Comparison of ENCODE assay signal across 8 cellular contexts in the genomic region with DNA sequence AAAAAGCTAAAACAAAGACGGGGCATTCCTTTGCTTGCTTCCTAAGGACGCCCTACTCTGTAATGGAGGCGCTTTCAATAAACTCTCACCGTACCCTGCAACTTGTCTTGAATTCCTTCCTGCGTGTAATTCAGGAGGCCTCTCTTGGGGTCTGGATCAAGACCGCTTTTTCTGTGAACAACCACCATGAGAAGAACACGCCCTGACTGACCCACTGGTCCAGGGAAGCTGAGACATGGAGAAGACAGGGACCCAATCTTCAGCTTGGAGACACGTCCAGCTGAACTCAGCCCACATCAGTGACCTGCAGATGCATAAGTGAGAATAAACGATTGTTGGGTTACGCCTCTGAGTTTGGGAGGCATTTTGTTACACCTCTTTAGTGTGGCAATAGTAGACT. TPM values are rescaled to one million over a fixed set of nuclear protein-coding genes. Genes with fewer than 3 reads are reported as not detected.
DNase-seq lines count a peak whose midpoint lies in the region; ATAC-seq and TF ChIP-seq lines count a peak whose summit lies in the region.

No MANE protein-coding gene starts in this region.

- peaks cover 6 to 14% of the 10 kb centered on the region in 2 donors for H3K4me1 ChIP-seq in left lung
- no peaks in the 10 kb centered on the region for H3K4me1 ChIP-seq in testis

- no peaks in the 10 kb centered on the region for H3K36me3 Mint-ChIP-seq in activated T-cell treated with anti-CD3 and anti-CD28 coated beads, Interleukin-2, amount 50 U/mL, for 4 hours (ENCODE audit: insufficient read depth)
- H3K36me3 Mint-ChIP-seq in activated CD8-positive, alpha-beta T cell treated with anti-CD3 and anti-CD28 coated beads, Interleukin-2, amount 10 ng/mL, durations not matched to agents 7 days and 5 days (ENCODE audit: low read depth): peaks cover 4% of the 10 kb centered on the region

- CTCF ChIA-PET in activated CD8-positive, alpha-beta T cell treated with anti-CD3 and anti-CD28 coated beads, Interleukin-2, amount 10 ng/mL, durations not matched to agents 7 days and 5 days (lab: Charles Lee): interaction anchor here (0.9 to 1.8 kb wide), 8 partner anchors 8 to 506 kb away, joined by 3 to 4 read pairs (median 3); a partner anchor contains a TSS

- intact Hi-C loops in left lung (cut with DNase I): no loop called here
- intact Hi-C loops in testis (cut with DNase I; ENCODE audit: low total_unique reads): no loop called here

- H3K27ac ChIP-seq in left lung: no peak overlapping the region
- no peak overlapping the region for H3K27ac ChIP-seq in testis

- H3K36me3 ChIP-seq in left lung (no peaks in the 10 kb centered on the region), testis (ENCODE audit: low read depth, missing control alignments) (no peaks in the 10 kb centered on the region)

- TF ChIP-seq CTCF in left lung (IDR thresholded peaks at IDR 0.05) (no peak), testis (IDR thresholded peaks at IDR 0.05) (no peak)

- H3K9me3 Mint-ChIP-seq in activated T-cell treated with anti-CD3 and anti-CD28 coated beads, Interleukin-2, amount 50 U/mL, for 4 hours: no peaks in the 10 kb centered on the region
- H3K9me3 Mint-ChIP-seq in activated CD8-positive, alpha-beta T cell treated with anti-CD3 and anti-CD28 coated beads, Interleukin-2, amount 10 ng/mL, durations not matched to agents 7 days and 5 days (ENCODE audit: insufficient read depth): no peaks in the 10 kb centered on the region

- no peaks in the 10 kb centered on the region for H3K27me3 ChIP-seq in left lung
- H3K27me3 ChIP-seq in testis: no peaks in the 10 kb centered on the region

- H3K9me3 ChIP-seq in left lung: no peaks in the 10 kb centered on the region
- no peaks in the 10 kb centered on the region for H3K9me3 ChIP-seq in testis

- 63 to 75% methylated on average over 10 of the region's 10 CpGs for WGBS in testis, 2 donors

- H3K4me3 Mint-ChIP-seq in activated T-cell treated with anti-CD3 and anti-CD28 coated beads, Interleukin-2, amount 50 U/mL, for 4 hours: peak overlapping the region; percentile 97
- H3K4me3 Mint-ChIP-seq in activated CD8-positive, alpha-beta T cell treated with anti-CD3 and anti-CD28 coated beads, Interleukin-2, amount 10 ng/mL, durations not matched to agents 7 days and 5 days: peak overlapping the region; percentile 98

- H3K4me3 ChIP-seq in left lung: peak overlapping the region; percentile 42 to 65
- H3K4me3 ChIP-seq in testis: peak overlapping the region; percentile 68 to 70

- POLR2A ChIA-PET in activated CD8-positive, alpha-beta T cell treated with anti-CD3 and anti-CD28 coated beads, Interleukin-2, amount 10 ng/mL, durations not matched to agents 7 days and 5 days (lab: Charles Lee): interaction anchor here (1.5 to 2.7 kb wide), 2 partner anchors 8 to 203 kb away, joined by 3 to 16 read pairs; a partner anchor contains a TSS

- peaks cover 18% of the 10 kb centered on the region for H3K4me1 Mint-ChIP-seq in activated T-cell treated with anti-CD3 and anti-CD28 coated beads, Interleukin-2, amount 50 U/mL, for 4 hours (ENCODE audit: low read depth)
- H3K4me1 Mint-ChIP-seq in activated CD8-positive, alpha-beta T cell treated with anti-CD3 and anti-CD28 coated beads, Interleukin-2, amount 10 ng/mL, durations not matched to agents 7 days and 5 days (ENCODE audit: low read depth): peaks cover 20% of the 10 kb centered on the region

- TF ChIP-seq POLR2A in testis (IDR thresholded peaks at IDR 0.05): no peak

- DNase-seq in activated T-cell treated with anti-CD3 and anti-CD28 coated beads, Interleukin-2, amount 50 U/mL, for 4 hours: no peak
- DNase-seq in activated T-cell treated with anti-CD3 and anti-CD28 coated beads for 4 hours: no peak
- DNase-seq in activated CD8-positive, alpha-beta T cell treated with anti-CD3 and anti-CD28 coated beads, Interleukin-2, amount 10 ng/mL, durations not matched to agents 7 days and 5 days: no peak
- DNase-seq in left lung: no peak
- no peak for DNase-seq in testis
- DNase-seq in SKM-1 treated with dmso at 0.1 percent for 144 hours (lab: John Stamatoyannopoulos, UW; ENCODE audit: unreplicated experiment): no peak
- DNase-seq in GM03348 (ENCODE audit: low spot score): no peak
- DNase-seq in NCI-H2081 treated with DMSO at 0.1 percent for 48 hours (lab: John Stamatoyannopoulos, UW): no peak

- no peak for ATAC-seq in activated T-cell treated with anti-CD3 and anti-CD28 coated beads, Interleukin-2, amount 50 U/mL, for 4 hours
- no peak for ATAC-seq in activated CD8-positive, alpha-beta T cell treated with anti-CD3 and anti-CD28 coated beads, Interleukin-2, amount 10 ng/mL, durations not matched to agents 7 days and 5 days
- no peak for ATAC-seq in left lung

- H3K27me3 Mint-ChIP-seq in activated T-cell treated with anti-CD3 and anti-CD28 coated beads, Interleukin-2, amount 50 U/mL, for 4 hours (ENCODE audit: low read depth): no peaks in the 10 kb centered on the region
- no peaks in the 10 kb centered on the region for H3K27me3 Mint-ChIP-seq in activated CD8-positive, alpha-beta T cell treated with anti-CD3 and anti-CD28 coated beads, Interleukin-2, amount 10 ng/mL, durations not matched to agents 7 days and 5 days (ENCODE audit: low read depth)

- H3K27ac Mint-ChIP-seq in activated CD8-positive, alpha-beta T cell treated with anti-CD3 and anti-CD28 coated beads, Interleukin-2, amount 10 ng/mL, durations not matched to agents 7 days and 5 days: peak overlapping the region; percentile 96

RNA-seq across cellular contexts. Expression of a gene that starts 7.8 kb away (rescaled TPM):
- total RNA-seq in activated T-cell treated with anti-CD3 and anti-CD28 coated beads, Interleukin-2, amount 50 U/mL, for 4 hours: 100 to 1,000 TPM; 142 to 152 (median 151) TPM
- total RNA-seq in activated CD8-positive, alpha-beta T cell treated with anti-CD3 and anti-CD28 coated beads, Interleukin-2, amount 10 ng/mL, durations not matched to agents 7 days and 5 days: 10 to 100 TPM; 87.1 to 89.1 TPM
- total RNA-seq in left lung (100 to 1,000 TPM in 1 of 2 donors, 10 to 100 TPM in 1; 87.0 to 124 TPM), testis (10 to 100 TPM; 86.3 to 86.9 TPM)
- 57.9 TPM for polyA plus RNA-seq in testis (ENCODE audit: insufficient read depth, low read depth, low replicate concordance)

RNA-seq across cellular contexts. Expression of a gene that starts 42.9 kb away (rescaled TPM):
- 10 to 100 TPM; 14.7 to 18.7 (median 17.8) TPM for total RNA-seq in activated T-cell treated with anti-CD3 and anti-CD28 coated beads, Interleukin-2, amount 50 U/mL, for 4 hours
- 10 to 100 TPM; 21.1 to 26.7 TPM for total RNA-seq in activated CD8-positive, alpha-beta T cell treated with anti-CD3 and anti-CD28 coated beads, Interleukin-2, amount 10 ng/mL, durations not matched to agents 7 days and 5 days
- 10 to 100 TPM; 18.7 to 27.9 TPM for total RNA-seq in left lung
- 10 to 100 TPM; 27.4 to 37.0 TPM for total RNA-seq in testis
- polyA plus RNA-seq in testis (ENCODE audit: insufficient read depth, low read depth, low replicate concordance): 19.6 TPM
